ENCODE assay signal across 9 cellular contexts in genomic region chr2:237128026-237128703, GRCh38. TPM values are rescaled to one million over a fixed set of nuclear protein-coding genes. Genes with fewer than 3 reads are reported as not detected.
DNase-seq lines count a peak whose midpoint lies in the region; ATAC-seq, FAIRE-seq and TF ChIP-seq lines count a peak whose summit lies in the region.
"Had no signal": no experiment of that assay in that cellular context is flagged by ENCODE, and none has a peak within 500 bp of the region (broad histone marks: within the 10 kb centered on the region; RNA-seq: fewer than 3 reads in every experiment).

No MANE protein-coding gene starts in this region.

- no peak overlapping the region for H3K4me3 Mint-ChIP-seq in naive thymus-derived CD4-positive, alpha-beta T cell
- H3K4me3 Mint-ChIP-seq: memory B cell had no signal

- H3K9me3 ChIP-seq in SJSA1 (replicated peaks) (no peaks in the 10 kb centered on the region; the same call in 1 of the 2 replicates), endothelial cell of umbilical vein (replicated peaks; ENCODE audit: control insufficient read depth, insufficient read depth, low read length) (no peaks in the 10 kb centered on the region), thyroid gland (no peaks in the 10 kb centered on the region)
- no peaks in the 10 kb centered on the region for H3K9me3 ChIP-seq in naive thymus-derived CD4-positive, alpha-beta T cell (ENCODE audit: control insufficient read depth in 2 of 3, low read length in 3 of 3)

- H4K20me1 ChIP-seq in endothelial cell of umbilical vein (replicated peaks; ENCODE audit: control insufficient read depth, extremely low read depth, insufficient read depth, low read length), result no peaks in the 10 kb centered on the region

- H3K4me1 ChIP-seq in SJSA1 (replicated peaks) (peaks cover 14% of the 10 kb centered on the region), endothelial cell of umbilical vein (ENCODE audit: control insufficient read depth, extremely low read depth, insufficient read depth, low read length) (peaks cover 11% of the 10 kb centered on the region), thyroid gland (peaks cover 10% of the 10 kb centered on the region in 2 donors)
- no peaks in the 10 kb centered on the region for H3K4me1 ChIP-seq in naive thymus-derived CD4-positive, alpha-beta T cell (ENCODE audit: control insufficient read depth in 2 of 2, insufficient read depth in 2 of 2, low read length in 2 of 2)

- H3K27me3 ChIP-seq in SJSA1 (replicated peaks) (no peaks in the 10 kb centered on the region), endothelial cell of umbilical vein (ENCODE audit: control insufficient read depth in 2 of 2, insufficient read depth in 2 of 2, low read length in 2 of 2) (no peaks in the 10 kb centered on the region), thyroid gland (no peaks in the 10 kb centered on the region)
- no peaks in the 10 kb centered on the region for H3K27me3 ChIP-seq in naive thymus-derived CD4-positive, alpha-beta T cell (ENCODE audit: control insufficient read depth in 2 of 2, insufficient read depth in 2 of 2, low read length in 2 of 2)

- no peak overlapping the region for H3K4me3 ChIP-seq in SJSA1
- no peak overlapping the region for H3K4me3 ChIP-seq in endothelial cell of umbilical vein (replicated peaks in 1 of 3; ENCODE audit: insufficient read depth in 1 of 3, low read depth in 1 of 3, low read length in 3 of 3)
- H3K4me3 ChIP-seq in naive thymus-derived CD4-positive, alpha-beta T cell (ENCODE audit: low read length), result no peak overlapping the region
- H3K4me3 ChIP-seq in thyroid gland (replicated peaks in 1 of 3), result no peak overlapping the region

- intact Hi-C loops in endothelial cell of umbilical vein (cut with micrococcal nuclease) (loop anchor here (1.0 kb wide), 2 partner anchors 35 to 163 kb away; no protein-coding TSS in a partner anchor), thyroid gland (cut with DNase I) (no loop called here)
- intact Hi-C loops in naive thymus-derived CD4-positive, alpha-beta T cell (cut with micrococcal nuclease), result loop anchor here in 1 of 2 donors (10.0 kb wide), 1 partner anchor 447 kb away; no protein-coding TSS in a partner anchor

- no TSS peak for BruUV-seq in endothelial cell of umbilical vein (replicated peaks; lab: Mats Ljungman, UMichigan)

- H2AFZ ChIP-seq in endothelial cell of umbilical vein (ENCODE audit: low read depth, low read length), result no peak overlapping the region

- peak; percentile 91 for DNase-seq in GM04503 (ENCODE audit: low read depth)
- DNase-seq in SJSA1 (ENCODE audit: low read depth in 1 of 2, low spot score in 2 of 2), result peak; percentile 96 to 98
- DNase-seq in endothelial cell of umbilical vein (ENCODE audit: low read depth, low spot score), result peak; percentile 98
- DNase-seq in naive thymus-derived CD4-positive, alpha-beta T cell, result no peak
- DNase-seq in thyroid gland, result peak; percentile 92
- no peak for DNase-seq in middle frontal gyrus (ENCODE audit: extremely low spot score, low spot score)

- H3K27ac Mint-ChIP-seq in naive thymus-derived CD4-positive, alpha-beta T cell, result no peak overlapping the region
- H3K27ac Mint-ChIP-seq: memory B cell had no signal

- H3K9me3 Mint-ChIP-seq in naive thymus-derived CD4-positive, alpha-beta T cell, result no peaks in the 10 kb centered on the region
- H3K9me3 Mint-ChIP-seq: memory B cell had no signal

- no peaks in the 10 kb centered on the region for H3K79me2 ChIP-seq in endothelial cell of umbilical vein (ENCODE audit: control insufficient read depth, insufficient read depth, low read length)

- H3K36me3 Mint-ChIP-seq in naive thymus-derived CD4-positive, alpha-beta T cell, result no peaks in the 10 kb centered on the region
- H3K36me3 Mint-ChIP-seq: memory B cell had no signal

- H3K4me1 Mint-ChIP-seq in naive thymus-derived CD4-positive, alpha-beta T cell, result no peaks in the 10 kb centered on the region
- H3K4me1 Mint-ChIP-seq: memory B cell had no signal

- POLR2A ChIA-PET in endothelial cell of umbilical vein (lab: Charles Lee), result interaction anchor here (1.3 kb wide), 1 partner anchor 42 kb away, joined by 4 read pairs; the partner anchor contains the start of gene COPS8
- POLR2A ChIA-PET in naive thymus-derived CD4-positive, alpha-beta T cell (lab: Charles Lee), result no interaction called here

- CTCF ChIA-PET in endothelial cell of umbilical vein (lab: Charles Lee), result interaction anchor here (0.7 to 1.9 kb wide), 14 partner anchors 14 to 444 kb away, joined by 3 to 15 read pairs (median 5); no protein-coding TSS in a partner anchor
- CTCF ChIA-PET in naive thymus-derived CD4-positive, alpha-beta T cell (lab: Charles Lee), result no interaction called here

- H3K36me3 ChIP-seq in SJSA1 (no peaks in the 10 kb centered on the region), endothelial cell of umbilical vein (ENCODE audit: control insufficient read depth in 2 of 2, extremely low read depth in 1 of 2, insufficient read depth in 2 of 2, low read length in 2 of 2) (no peaks in the 10 kb centered on the region), thyroid gland (no peaks in the 10 kb centered on the region)
- H3K36me3 ChIP-seq in naive thymus-derived CD4-positive, alpha-beta T cell (ENCODE audit: control insufficient read depth in 2 of 3, insufficient read depth in 3 of 3, low read length in 3 of 3), result no peaks in the 10 kb centered on the region

- H3K9ac ChIP-seq in endothelial cell of umbilical vein (replicated peaks; ENCODE audit: extremely low read depth, insufficient read depth, low read length), result no peak overlapping the region

- 11 to 13% methylated on average over 10 to 11 of the region's 11 CpGs for WGBS in thyroid gland, 2 donors

- no peaks in the 10 kb centered on the region for H3K27me3 Mint-ChIP-seq in naive thymus-derived CD4-positive, alpha-beta T cell
- H3K27me3 Mint-ChIP-seq: memory B cell had no signal

- TF ChIP-seq POLR2A in endothelial cell of umbilical vein (IDR thresholded peaks at IDR 0.05; ENCODE audit: low read depth, low read length), result no peak
- TF ChIP-seq POLR2A in thyroid gland (IDR thresholded peaks at IDR 0.05), result no peak

- peak; percentile 99 for FAIRE-seq in endothelial cell of umbilical vein (lab: Jason Lieb, UNC)

- ATAC-seq in naive thymus-derived CD4-positive, alpha-beta T cell, result peak; percentile 30
- ATAC-seq in GM18520 (IDR thresholded peaks at IDR 0.05; ENCODE audit: unreplicated experiment) (no peak), HG02623 (IDR thresholded peaks at IDR 0.05; ENCODE audit: unreplicated experiment) (no peak)

- TF ChIP-seq CTCF in endothelial cell of umbilical vein (IDR thresholded peaks at IDR 0.05; ENCODE audit: extremely low read depth in 1 of 2, insufficient read depth in 1 of 2, low read depth in 1 of 2, low read length in 2 of 2) (peak; percentile 6 to 17), thyroid gland (IDR thresholded peaks at IDR 0.05) (no peak)

- no peak overlapping the region for H3K4me2 ChIP-seq in endothelial cell of umbilical vein (ENCODE audit: insufficient read depth, low read length)

- dilution Hi-C loops in endothelial cell of umbilical vein (cut with MboI; ENCODE audit: extremely low pct_ligation_motif_present, low sequenced_read_pairs), result no loop called here

- H3K9me1 ChIP-seq in endothelial cell of umbilical vein (replicated peaks; ENCODE audit: control insufficient read depth, extremely low read depth, insufficient read depth, low read length), result no peaks in the 10 kb centered on the region

- H3K27ac ChIP-seq in SJSA1 (no peak overlapping the region), endothelial cell of umbilical vein (ENCODE audit: insufficient read depth, low read depth, low read length) (peak overlapping the region; percentile 21), thyroid gland (peak overlapping the region; percentile 6 to 40 (median 17))
- H3K27ac ChIP-seq in naive thymus-derived CD4-positive, alpha-beta T cell (ENCODE audit: low read depth, low read length), result no peak overlapping the region

TF ChIP-seq in endothelial cell of umbilical vein, 7 proteins besides CTCF, POLR2A, EP300 and RAD21:
- peak; percentile 74 for TF ChIP-seq JUN (IDR thresholded peaks at IDR 0.05; ENCODE audit: borderline replicate concordance, insufficient read depth, insufficient read length, low read depth)
- peak; percentile 18 for TF ChIP-seq GATA2 (IDR thresholded peaks at IDR 0.05; ENCODE audit: insufficient read depth, insufficient read length, low read depth, low read length)
- TF ChIP-seq MYC (IDR thresholded peaks at IDR 0.05; ENCODE audit: low read depth, low read length), result peak; percentile 65
- TF ChIP-seq POLR2AphosphoS5 (IDR thresholded peaks at IDR 0.05; ENCODE audit: insufficient read depth, low read depth, low read length), result peak; percentile 77
- peak; percentile 98 for TF ChIP-seq FOS (IDR thresholded peaks at IDR 0.05; ENCODE audit: borderline replicate concordance, insufficient read depth, low read length)
- TF ChIP-seq EZH2 (IDR thresholded peaks at IDR 0.05; ENCODE audit: borderline replicate concordance, low read depth, low read length, severe bottlenecking), result no peak
- TF ChIP-seq MAX (IDR thresholded peaks at IDR 0.05; ENCODE audit: insufficient read depth, insufficient read length), result peak; percentile 47

RNA-seq across cellular contexts. Expression of gene COPS8, which starts 42.5 kb away (rescaled TPM):
- 193 and 280 TPM in 2 replicates for total RNA-seq in SJSA1 (2014; rRNA removed; shearing (Covaris generic))
- total RNA-seq in endothelial cell of umbilical vein (71.4 and 80.7 TPM in 2 replicates), thyroid gland (10 to 100 TPM; 57.1 to 84.5 (median 72.4) TPM)
- 59.5 and 73.6 TPM in 2 replicates for polyA plus RNA-seq in endothelial cell of umbilical vein
- polyA plus RNA-seq in endothelial cell of umbilical vein (2011; cell fraction: cytosol; rRNA removed), result 71.1 and 74.6 TPM in 2 replicates
- 52.2 and 68.1 TPM in 2 replicates for polyA plus RNA-seq in endothelial cell of umbilical vein (2011; cell fraction: nucleus; rRNA removed)
- 73.1 and 81.2 TPM in 2 replicates for polyA plus RNA-seq in endothelial cell of umbilical vein (2012)
- 29.7 and 32.0 TPM in 2 replicates for polyA minus RNA-seq in endothelial cell of umbilical vein
- polyA minus RNA-seq in endothelial cell of umbilical vein (2011; cell fraction: cytosol; rRNA and poly(A)+ RNA removed), result 22.6 TPM
- 25.5 and 52.7 TPM in 2 replicates for polyA minus RNA-seq in endothelial cell of umbilical vein (2011; cell fraction: nucleus; rRNA and poly(A)+ RNA removed)
- 10 to 100 TPM; 31.2 to 46.4 (median 40.8) TPM for total RNA-seq in naive thymus-derived CD4-positive, alpha-beta T cell
- 10 to 100 TPM; 53.8 to 55.5 TPM for polyA plus RNA-seq in naive thymus-derived CD4-positive, alpha-beta T cell

Comparison
In these comparisons a context has a peak if more than half of its experiments do, and no peak if none do; other contexts are left out.
1. DNase-seq: peak in GM04503 (single experiment), SJSA1 (2 of 2), endothelial cell of umbilical vein (single experiment) and thyroid gland (2 of 2); none in naive thymus-derived CD4-positive, alpha-beta T cell (0 of 9) and middle frontal gyrus (single experiment).
2. H3K27ac ChIP-seq: peak in endothelial cell of umbilical vein (single experiment) and thyroid gland (3 of 3); none in SJSA1 (single experiment) and naive thymus-derived CD4-positive, alpha-beta T cell (single experiment).
3. CTCF ChIP-seq: peak in endothelial cell of umbilical vein (2 of 2); none in thyroid gland (0 of 6).